Comparison of ENCODE assay signal across 16 cellular contexts in the genomic region with DNA sequence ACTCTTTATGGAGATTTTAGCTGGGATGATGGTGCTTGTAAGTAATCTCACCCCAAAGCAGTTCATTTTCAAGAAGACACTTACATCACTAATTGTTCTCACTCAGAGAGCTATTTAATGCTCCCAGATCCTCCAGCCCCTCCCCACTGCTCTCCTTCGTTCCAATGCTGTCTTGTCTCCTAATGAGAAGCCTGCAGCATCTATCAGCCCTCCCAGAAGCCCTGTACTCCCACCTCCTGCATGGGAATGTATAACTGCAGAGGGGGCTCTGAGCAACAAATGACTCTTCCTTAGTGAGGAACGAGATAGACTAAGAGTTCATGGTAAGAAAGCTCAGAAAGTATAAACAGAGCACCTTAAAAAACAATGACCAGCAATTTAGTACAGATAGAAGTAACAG.
"Had no signal": no experiment of that assay in that cellular context is flagged by ENCODE, and none has a peak within 500 bp of the region (broad histone marks: within the 10 kb centered on the region; RNA-seq: fewer than 3 reads in every experiment).

No MANE protein-coding gene starts in this region.

- DNase-seq: activated CD4-positive, alpha-beta T cell treated with anti-CD3 and anti-CD28 coated beads for 4 hours; activated CD8-positive, alpha-beta memory T cell treated with anti-CD3 and anti-CD28 coated beads, Interleukin-2, amount 50 U/mL, for 48 hours; activated effector memory CD4-positive, alpha-beta T cell treated with Interleukin-2 at 50 U/mL for 16 hours; activated naive CD8-positive, alpha-beta T cell treated with anti-CD3 and anti-CD28 coated beads, Interleukin-2, amount 10 ng/mL, durations not matched to agents 7 days and 5 days; anterior cingulate cortex; effector memory CD4-positive, alpha-beta T cell; foreskin fibroblast; left cardiac atrium; pancreas; stimulated activated CD4-positive, alpha-beta T cell treated with anti-CD3 and anti-CD28 coated beads, Interleukin-2, amount 100 ng/mL, for 24 hours; tibial artery; uterus; WERI-Rb-1 had no signal

- H3K27me3 ChIP-seq: tibial artery had no signal

- H3K27ac ChIP-seq: pancreas, tibial artery, uterus, WERI-Rb-1 had no signal

- H3K4me3 Mint-ChIP-seq: activated naive CD8-positive, alpha-beta T cell treated with anti-CD3 and anti-CD28 coated beads, Interleukin-2, amount 10 ng/mL, durations not matched to agents 7 days and 5 days; dendritic cell treated with granulocyte-macrophage colony-stimulating factor and Interleukin-4, amounts not matched to agents 40 ng/mL and 50 ng/mL, for 4 days; T-helper 1 cell treated with Interleukin-12 subunit alpha and Interleukin-12 subunit beta and Interleukin-4 antibody, amounts not matched to agents 30 μg/mL and 1 μg/mL, for 36 hours had no signal

- H3K27ac Mint-ChIP-seq: activated naive CD8-positive, alpha-beta T cell treated with anti-CD3 and anti-CD28 coated beads, Interleukin-2, amount 10 ng/mL, durations not matched to agents 7 days and 5 days; dendritic cell treated with granulocyte-macrophage colony-stimulating factor and Interleukin-4, amounts not matched to agents 40 ng/mL and 50 ng/mL, for 4 days; T-helper 1 cell treated with Interleukin-12 subunit alpha and Interleukin-12 subunit beta and Interleukin-4 antibody, amounts not matched to agents 30 μg/mL and 1 μg/mL, for 36 hours had no signal

- ATAC-seq: left cardiac atrium, pancreas, sciatic nerve had no signal

- H3K4me1 ChIP-seq: pancreas, uterus had no signal
